Comparison of ENCODE assay signal across 1 cellular context in the genomic region with DNA sequence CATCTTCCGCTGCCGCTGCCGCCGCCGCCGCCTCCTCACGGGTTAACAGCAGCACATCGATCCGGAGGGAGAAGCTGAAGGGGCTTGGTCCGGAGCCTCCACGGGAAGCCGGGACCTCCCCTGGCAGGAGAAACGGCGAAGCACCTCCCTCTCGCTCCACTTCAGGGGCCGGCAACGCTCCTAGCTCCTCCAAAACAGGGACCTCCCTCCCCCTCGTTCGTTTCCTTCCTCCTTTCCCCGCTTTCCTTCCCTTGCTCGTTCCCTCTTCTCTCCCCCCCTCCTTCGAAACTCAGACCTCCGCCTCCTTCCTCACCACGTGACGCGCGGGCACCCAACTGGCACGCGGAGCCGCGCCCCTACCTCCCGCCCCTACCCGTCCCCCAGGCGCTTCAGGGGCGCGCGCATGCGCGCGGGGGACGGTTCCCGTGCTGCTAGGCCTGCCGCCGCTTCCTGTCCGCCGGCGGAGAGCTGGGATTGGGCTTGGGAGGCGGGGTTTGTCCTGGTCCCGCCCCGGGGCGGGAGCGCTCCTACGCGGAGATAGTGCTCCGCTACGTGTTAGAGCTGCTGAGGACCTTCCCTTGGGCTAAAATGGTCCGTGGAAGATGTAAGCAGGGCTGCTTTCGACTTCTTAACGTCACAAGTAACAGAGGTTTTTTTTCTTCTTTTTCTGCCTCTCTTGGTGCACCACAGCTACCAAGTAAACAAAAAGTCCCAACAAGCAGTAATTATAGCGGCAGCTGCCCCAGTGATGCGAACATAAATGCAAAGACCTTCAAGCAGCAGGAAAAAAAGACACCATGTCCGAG.
TF ChIP-seq lines count a peak whose summit lies in the region.

Gene ADAM10 (minus strand): TSS at position 176 of the 806 bp plus-strand sequence. CDS start 173 bp downstream, at position 3.

TF ChIP-seq in HEK293, 187 proteins besides CTCF, POLR2A, EP300 and RAD21 (continued from another document):
- no peak for TF ChIP-seq ZNF518A (tag by site-specific recombination; conservative IDR thresholded peaks at IDR 0.05; ENCODE audit: low read depth)
- TF ChIP-seq, protein P1, sequence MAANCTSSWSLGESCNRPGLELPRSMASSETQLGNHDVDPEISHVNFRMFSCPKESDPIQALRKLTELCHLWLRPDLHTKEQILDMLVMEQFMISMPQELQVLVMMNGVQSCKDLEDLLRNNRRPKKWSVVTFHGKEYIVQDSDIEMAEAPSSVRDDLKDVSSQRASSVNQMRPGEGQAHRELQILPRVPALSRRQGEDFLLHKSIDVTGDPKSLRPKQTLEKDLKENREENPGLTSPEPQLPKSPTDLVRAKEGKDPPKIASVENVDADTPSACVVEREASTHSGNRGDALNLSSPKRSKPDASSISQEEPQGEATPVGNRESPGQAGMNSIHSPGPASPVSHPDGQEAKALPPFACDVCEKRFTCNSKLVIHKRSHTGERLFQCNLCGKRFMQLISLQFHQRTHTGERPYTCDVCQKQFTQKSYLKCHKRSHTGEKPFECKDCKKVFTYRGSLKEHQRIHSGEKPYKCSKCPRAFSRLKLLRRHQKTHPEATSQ (tag by site-specific recombination; IDR thresholded peaks at IDR 0.05) = no peak
- TF ChIP-seq ZNF121 (tag by site-specific recombination; IDR thresholded peaks at IDR 0.05) = no peak
- no peak for TF ChIP-seq TCF7L2 (IDR thresholded peaks at IDR 0.05; ENCODE audit: borderline replicate concordance, low read depth, low read length)
- TF ChIP-seq ZNF514 (tag by site-specific recombination; IDR thresholded peaks at IDR 0.05) = no peak
- TF ChIP-seq ZNF768 (tag by site-specific recombination; IDR thresholded peaks at IDR 0.05) = no peak
TF ChIP-seq in HEK293: peak in this region for 37.
